Comparison of ENCODE assay signal across 1 cellular context in the genomic region with DNA sequence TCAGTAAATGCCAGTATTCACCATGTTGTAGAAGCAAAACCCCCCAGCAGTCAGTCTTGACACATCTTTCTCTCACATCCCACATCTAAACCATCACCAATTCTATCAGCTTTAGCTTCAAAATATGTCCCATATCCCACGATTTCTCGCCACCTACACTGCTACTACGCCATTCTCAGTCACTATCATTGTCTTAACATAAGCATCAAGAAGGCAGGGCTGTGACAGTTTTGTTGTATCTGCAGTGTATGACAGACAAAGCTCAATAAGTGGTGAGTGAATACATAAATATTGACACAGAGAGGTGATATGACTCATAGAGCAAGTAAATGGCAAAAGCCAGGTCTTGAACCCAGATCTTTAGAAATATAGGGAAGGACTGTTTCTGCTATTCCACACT.
TF ChIP-seq lines count a peak whose summit lies in the region.

No MANE protein-coding gene starts in this region.

TF ChIP-seq in HepG2, 621 proteins besides CTCF, POLR2A, EP300 and RAD21 (continued from another document):
- TF ChIP-seq, protein P1, sequence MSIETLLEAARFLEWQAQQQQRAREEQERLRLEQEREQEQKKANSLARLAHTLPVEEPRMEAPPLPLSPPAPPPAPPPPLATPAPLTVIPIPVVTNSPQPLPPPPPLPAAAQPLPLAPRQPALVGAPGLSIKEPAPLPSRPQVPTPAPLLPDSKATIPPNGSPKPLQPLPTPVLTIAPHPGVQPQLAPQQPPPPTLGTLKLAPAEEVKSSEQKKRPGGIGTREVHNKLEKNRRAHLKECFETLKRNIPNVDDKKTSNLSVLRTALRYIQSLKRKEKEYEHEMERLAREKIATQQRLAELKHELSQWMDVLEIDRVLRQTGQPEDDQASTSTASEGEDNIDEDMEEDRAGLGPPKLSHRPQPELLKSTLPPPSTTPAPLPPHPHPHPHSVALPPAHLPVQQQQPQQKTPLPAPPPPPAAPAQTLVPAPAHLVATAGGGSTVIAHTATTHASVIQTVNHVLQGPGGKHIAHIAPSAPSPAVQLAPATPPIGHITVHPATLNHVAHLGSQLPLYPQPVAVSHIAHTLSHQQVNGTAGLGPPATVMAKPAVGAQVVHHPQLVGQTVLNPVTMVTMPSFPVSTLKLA (IDR thresholded peaks at IDR 0.05): no peak
- TF ChIP-seq CHD4 (IDR thresholded peaks at IDR 0.05; ENCODE audit: borderline replicate concordance, low read length) (no peak), POLR2G (IDR thresholded peaks at IDR 0.05; ENCODE audit: low read depth, low read length) (no peak), ZNF703 (CRISPR knock-in tag; IDR thresholded peaks at IDR 0.05; ENCODE audit: borderline replicate concordance) (no peak), ZNF292 (CRISPR knock-in tag; IDR thresholded peaks at IDR 0.05; ENCODE audit: borderline replicate concordance, low read depth) (peak; percentile 71; the same call in 1 of the 2 replicates), ZMAT5 (CRISPR knock-in tag; IDR thresholded peaks at IDR 0.05; ENCODE audit: borderline replicate concordance, low read depth) (no peak), FOXA3 (CRISPR knock-in tag; IDR thresholded peaks at IDR 0.05) (peak; percentile 89), ZNF432 (CRISPR knock-in tag; IDR thresholded peaks at IDR 0.05; ENCODE audit: borderline replicate concordance) (no peak), CREB1 (IDR thresholded peaks at IDR 0.05) (peak; percentile 54), CREB1 (CRISPR knock-in tag; IDR thresholded peaks at IDR 0.05) (peak; percentile 45; the same call in 1 of the 2 replicates), ZNF7 (CRISPR knock-in tag; IDR thresholded peaks at IDR 0.05) (no peak), TGIF2 (CRISPR knock-in tag; IDR thresholded peaks at IDR 0.05) (no peak)
- TF ChIP-seq, protein P2, sequence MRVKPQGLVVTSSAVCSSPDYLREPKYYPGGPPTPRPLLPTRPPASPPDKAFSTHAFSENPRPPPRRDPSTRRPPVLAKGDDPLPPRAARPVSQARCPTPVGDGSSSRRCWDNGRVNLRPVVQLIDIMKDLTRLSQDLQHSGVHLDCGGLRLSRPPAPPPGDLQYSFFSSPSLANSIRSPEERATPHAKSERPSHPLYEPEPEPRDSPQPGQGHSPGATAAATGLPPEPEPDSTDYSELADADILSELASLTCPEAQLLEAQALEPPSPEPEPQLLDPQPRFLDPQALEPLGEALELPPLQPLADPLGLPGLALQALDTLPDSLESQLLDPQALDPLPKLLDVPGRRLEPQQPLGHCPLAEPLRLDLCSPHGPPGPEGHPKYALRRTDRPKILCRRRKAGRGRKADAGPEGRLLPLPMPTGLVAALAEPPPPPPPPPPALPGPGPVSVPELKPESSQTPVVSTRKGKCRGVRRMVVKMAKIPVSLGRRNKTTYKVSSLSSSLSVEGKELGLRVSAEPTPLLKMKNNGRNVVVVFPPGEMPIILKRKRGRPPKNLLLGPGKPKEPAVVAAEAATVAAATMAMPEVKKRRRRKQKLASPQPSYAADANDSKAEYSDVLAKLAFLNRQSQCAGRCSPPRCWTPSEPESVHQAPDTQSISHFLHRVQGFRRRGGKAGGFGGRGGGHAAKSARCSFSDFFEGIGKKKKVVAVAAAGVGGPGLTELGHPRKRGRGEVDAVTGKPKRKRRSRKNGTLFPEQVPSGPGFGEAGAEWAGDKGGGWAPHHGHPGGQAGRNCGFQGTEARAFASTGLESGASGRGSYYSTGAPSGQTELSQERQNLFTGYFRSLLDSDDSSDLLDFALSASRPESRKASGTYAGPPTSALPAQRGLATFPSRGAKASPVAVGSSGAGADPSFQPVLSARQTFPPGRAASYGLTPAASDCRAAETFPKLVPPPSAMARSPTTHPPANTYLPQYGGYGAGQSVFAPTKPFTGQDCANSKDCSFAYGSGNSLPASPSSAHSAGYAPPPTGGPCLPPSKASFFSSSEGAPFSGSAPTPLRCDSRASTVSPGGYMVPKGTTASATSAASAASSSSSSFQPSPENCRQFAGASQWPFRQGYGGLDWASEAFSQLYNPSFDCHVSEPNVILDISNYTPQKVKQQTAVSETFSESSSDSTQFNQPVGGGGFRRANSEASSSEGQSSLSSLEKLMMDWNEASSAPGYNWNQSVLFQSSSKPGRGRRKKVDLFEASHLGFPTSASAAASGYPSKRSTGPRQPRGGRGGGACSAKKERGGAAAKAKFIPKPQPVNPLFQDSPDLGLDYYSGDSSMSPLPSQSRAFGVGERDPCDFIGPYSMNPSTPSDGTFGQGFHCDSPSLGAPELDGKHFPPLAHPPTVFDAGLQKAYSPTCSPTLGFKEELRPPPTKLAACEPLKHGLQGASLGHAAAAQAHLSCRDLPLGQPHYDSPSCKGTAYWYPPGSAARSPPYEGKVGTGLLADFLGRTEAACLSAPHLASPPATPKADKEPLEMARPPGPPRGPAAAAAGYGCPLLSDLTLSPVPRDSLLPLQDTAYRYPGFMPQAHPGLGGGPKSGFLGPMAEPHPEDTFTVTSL (CRISPR knock-in tag; IDR thresholded peaks at IDR 0.05; ENCODE audit: borderline replicate concordance): peak; percentile 54; the same call in 1 of the 2 replicates
